In genomic region chr6:148137652-148138051, GRCh38 we compare ENCODE assay signal across 34 cellular contexts.
"Had no signal": no experiment of that assay in that cellular context is flagged by ENCODE, and none has a peak within 500 bp of the region (broad histone marks: within the 10 kb centered on the region; RNA-seq: fewer than 3 reads in every experiment).

No MANE protein-coding gene starts in this region.

- H3K9me3 Mint-ChIP-seq: activated CD4-positive, alpha-beta memory T cell treated with anti-CD3 and anti-CD28 coated beads, Interleukin-2, amount 10 ng/mL, durations not matched to agents 7 days and 5 days; T-helper 1 cell treated with Interleukin-12 subunit alpha and Interleukin-12 subunit beta and Interleukin-4 antibody, amounts not matched to agents 30 μg/mL and 1 μg/mL, for 36 hours; T-helper 2 cell treated with Interferon-gamma antibody and Interleukin-4, amounts not matched to agents 5 μg/mL and 100 μg/mL, for 36 hours had no signal

- H3K9me3 ChIP-seq: adrenal gland, body of pancreas, breast epithelium had no signal

- H3K27me3 ChIP-seq: adrenal gland, body of pancreas, brain microvascular endothelial cell, breast epithelium had no signal

- H3K27ac ChIP-seq: adrenal gland, body of pancreas, brain microvascular endothelial cell, breast epithelium, WERI-Rb-1 had no signal

- ATAC-seq: activated CD4-positive, alpha-beta T cell treated with anti-CD3 and anti-CD28 coated beads for 36 hours; activated CD4-positive, CD25-positive, alpha-beta regulatory T cell treated with anti-CD3 and anti-CD28 coated beads, Interleukin-2, amount 50 U/mL, for 24 hours; activated CD8-positive, alpha-beta memory T cell treated with anti-CD3 and anti-CD28 coated beads, Interleukin-2, amount 10 ng/mL, durations not matched to agents 7 days and 5 days; activated CD8-positive, alpha-beta T cell treated with anti-CD3 and anti-CD28 coated beads, Interleukin-2, amount 10 ng/mL, durations not matched to agents 7 days and 5 days; body of pancreas; WTC11 had no signal

- H3K4me1 ChIP-seq: adrenal gland, body of pancreas, breast epithelium had no signal

- DNase-seq: activated CD4-positive, alpha-beta memory T cell treated with anti-CD3 and anti-CD28 coated beads, Interleukin-2, amount 10 ng/mL, durations not matched to agents 7 days and 5 days; activated CD4-positive, alpha-beta T cell treated with anti-CD3 and anti-CD28 coated beads for 1 hour; activated CD4-positive, alpha-beta T cell treated with anti-CD3 and anti-CD28 coated beads for 36 hours; activated CD4-positive, alpha-beta T cell treated with anti-CD3 and anti-CD28 coated beads for 48 hours; activated CD4-positive, alpha-beta T cell treated with anti-CD3 and anti-CD28 coated beads, Interleukin-2, amount 10 ng/mL, durations not matched to agents 7 days and 5 days; activated CD4-positive, alpha-beta T cell treated with anti-CD3 and anti-CD28 coated beads, Interleukin-2, amount 50 U/mL, for 48 hours; activated CD4-positive, CD25-positive, alpha-beta regulatory T cell; activated CD8-positive, alpha-beta memory T cell treated with anti-CD3 and anti-CD28 coated beads for 24 hours; activated CD8-positive, alpha-beta memory T cell treated with anti-CD3 and anti-CD28 coated beads, Interleukin-2, amount 10 ng/mL, durations not matched to agents 7 days and 5 days; activated CD8-positive, alpha-beta memory T cell treated with anti-CD3 and anti-CD28 coated beads, Interleukin-2, amount 50 U/mL, for 48 hours; activated CD8-positive, alpha-beta T cell treated with anti-CD3 and anti-CD28 coated beads, Interleukin-2, amount 10 ng/mL, durations not matched to agents 7 days and 5 days; activated effector memory CD4-positive, alpha-beta T cell treated with Interleukin-2 at 50 U/mL for 16 hours; activated gamma-delta T cell; activated naive CD4-positive, alpha-beta T cell treated with anti-CD3 and anti-CD28 coated beads, Interleukin-2, amount 10 ng/mL, durations not matched to agents 7 days and 5 days; activated naive CD4-positive, alpha-beta T cell treated with Interleukin-2 at 50 U/mL for 16 hours; activated T-cell treated with anti-CD3 and anti-CD28 coated beads, Interleukin-2, amount 50 U/mL, for 24 hours; activated T-cell treated with anti-CD3 and anti-CD28 coated beads, Interleukin-2, amount 50 U/mL, for 48 hours; adrenal gland; amniotic stem cell; aorta; body of pancreas; brain microvascular endothelial cell; central memory CD4-positive, alpha-beta T cell; T-helper 2 cell; T-helper 9 cell; WERI-Rb-1 had no signal

- H3K36me3 Mint-ChIP-seq: activated CD8-positive, alpha-beta memory T cell treated with anti-CD3 and anti-CD28 coated beads, Interleukin-2, amount 10 ng/mL, durations not matched to agents 7 days and 5 days; activated naive CD4-positive, alpha-beta T cell treated with anti-CD3 and anti-CD28 coated beads, Interleukin-2, amount 10 ng/mL, durations not matched to agents 7 days and 5 days; activated naive CD4-positive, alpha-beta T cell treated with anti-CD3 and anti-CD28 coated beads, Interleukin-2, amount 50 U/mL, for 24 hours; activated naive CD8-positive, alpha-beta T cell had no signal

- H3K4me1 Mint-ChIP-seq: activated CD4-positive, alpha-beta memory T cell treated with anti-CD3 and anti-CD28 coated beads, Interleukin-2, amount 10 ng/mL, durations not matched to agents 7 days and 5 days; activated CD8-positive, alpha-beta memory T cell treated with anti-CD3 and anti-CD28 coated beads, Interleukin-2, amount 10 ng/mL, durations not matched to agents 7 days and 5 days; activated naive CD4-positive, alpha-beta T cell treated with anti-CD3 and anti-CD28 coated beads, Interleukin-2, amount 10 ng/mL, durations not matched to agents 7 days and 5 days; WTC11 had no signal

- H3K4me3 Mint-ChIP-seq: activated CD4-positive, alpha-beta memory T cell treated with anti-CD3 and anti-CD28 coated beads, Interleukin-2, amount 10 ng/mL, durations not matched to agents 7 days and 5 days; activated CD4-positive, alpha-beta T cell treated with anti-CD3 and anti-CD28 coated beads for 36 hours; activated CD4-positive, alpha-beta T cell treated with anti-CD3 and anti-CD28 coated beads, Interleukin-2, amount 10 ng/mL, durations not matched to agents 7 days and 5 days; activated CD8-positive, alpha-beta memory T cell treated with anti-CD3 and anti-CD28 coated beads, Interleukin-2, amount 10 ng/mL, durations not matched to agents 7 days and 5 days; activated CD8-positive, alpha-beta T cell treated with anti-CD3 and anti-CD28 coated beads, Interleukin-2, amount 10 ng/mL, durations not matched to agents 7 days and 5 days; activated naive CD4-positive, alpha-beta T cell treated with anti-CD3 and anti-CD28 coated beads, Interleukin-2, amount 10 ng/mL, durations not matched to agents 7 days and 5 days; activated naive CD4-positive, alpha-beta T cell treated with anti-CD3 and anti-CD28 coated beads, Interleukin-2, amount 50 U/mL, for 24 hours; activated naive CD8-positive, alpha-beta T cell; activated T-cell treated with anti-CD3 and anti-CD28 coated beads, Interleukin-2, amount 50 U/mL, for 24 hours; T-helper 1 cell treated with Interleukin-12 subunit alpha and Interleukin-12 subunit beta and Interleukin-4 antibody, amounts not matched to agents 30 μg/mL and 1 μg/mL, for 36 hours; T-helper 2 cell treated with Interferon-gamma antibody and Interleukin-4, amounts not matched to agents 5 μg/mL and 100 μg/mL, for 36 hours; WTC11 had no signal

- H3K27me3 Mint-ChIP-seq: activated CD4-positive, alpha-beta T cell treated with anti-CD3 and anti-CD28 coated beads for 36 hours; activated CD4-positive, alpha-beta T cell treated with anti-CD3 and anti-CD28 coated beads, Interleukin-2, amount 10 ng/mL, durations not matched to agents 7 days and 5 days; activated naive CD4-positive, alpha-beta T cell treated with anti-CD3 and anti-CD28 coated beads, Interleukin-2, amount 10 ng/mL, durations not matched to agents 7 days and 5 days had no signal

- H3K4me3 ChIP-seq: adrenal gland, body of pancreas, breast epithelium had no signal

- H3K36me3 ChIP-seq: adrenal gland, brain microvascular endothelial cell, breast epithelium, WERI-Rb-1 had no signal

- H3K27ac Mint-ChIP-seq: activated CD4-positive, alpha-beta memory T cell treated with anti-CD3 and anti-CD28 coated beads, Interleukin-2, amount 10 ng/mL, durations not matched to agents 7 days and 5 days; activated CD4-positive, alpha-beta T cell treated with anti-CD3 and anti-CD28 coated beads for 36 hours; activated CD4-positive, alpha-beta T cell treated with anti-CD3 and anti-CD28 coated beads, Interleukin-2, amount 10 ng/mL, durations not matched to agents 7 days and 5 days; activated CD8-positive, alpha-beta memory T cell treated with anti-CD3 and anti-CD28 coated beads, Interleukin-2, amount 10 ng/mL, durations not matched to agents 7 days and 5 days; activated CD8-positive, alpha-beta T cell treated with anti-CD3 and anti-CD28 coated beads, Interleukin-2, amount 10 ng/mL, durations not matched to agents 7 days and 5 days; activated naive CD4-positive, alpha-beta T cell treated with anti-CD3 and anti-CD28 coated beads, Interleukin-2, amount 10 ng/mL, durations not matched to agents 7 days and 5 days; activated naive CD4-positive, alpha-beta T cell treated with anti-CD3 and anti-CD28 coated beads, Interleukin-2, amount 50 U/mL, for 24 hours; activated naive CD8-positive, alpha-beta T cell; activated T-cell treated with anti-CD3 and anti-CD28 coated beads, Interleukin-2, amount 50 U/mL, for 24 hours; activated T-helper 2 cell treated with anti-CD3 and anti-CD28 coated beads, Interferon-gamma antibody, Interleukin-2, Interleukin-4, amounts not matched to agents 10 μg/mL and 5 μg/mL and 100 μg/mL, durations not matched to agents 14 hours and 24 hours and 36 hours; T-helper 1 cell treated with Interleukin-12 subunit alpha and Interleukin-12 subunit beta and Interleukin-4 antibody, amounts not matched to agents 30 μg/mL and 1 μg/mL, for 36 hours; T-helper 2 cell treated with Interferon-gamma antibody and Interleukin-4, amounts not matched to agents 5 μg/mL and 100 μg/mL, for 36 hours; WTC11 had no signal
